15 cellular contexts compared by ENCODE assay signal in genomic region chr11:120532511-120533196, GRCh38. TPM values are rescaled to one million over a fixed set of nuclear protein-coding genes. Genes with fewer than 3 reads are reported as not detected.
DNase-seq lines count a peak whose midpoint lies in the region; FAIRE-seq and TF ChIP-seq lines count a peak whose summit lies in the region.
"Had no signal": no experiment of that assay in that cellular context is flagged by ENCODE, and none has a peak within 500 bp of the region (broad histone marks: within the 10 kb centered on the region; RNA-seq: fewer than 3 reads in every experiment).

No MANE protein-coding gene starts in this region.

- WGBS in small intestine, 3 donors = 37 to 54% (median 43%) methylated on average over 11 of the region's 11 CpGs

- H3K27me3 ChIP-seq in subcutaneous abdominal adipose tissue (ENCODE audit: control insufficient read depth in 5 of 5, insufficient read depth in 4 of 5, low read length in 5 of 5) = peaks cover 2 to 33% (median 25%) of the 10 kb centered on the region in 5 donors
- H3K27me3 ChIP-seq in small intestine (ENCODE audit: control insufficient read depth in 2 of 2, insufficient read depth in 2 of 2, low read length in 2 of 2) = no peaks in the 10 kb centered on the region

- peaks cover 0 to 11% (median 3%) of the 10 kb centered on the region in 5 donors for H3K4me1 ChIP-seq in subcutaneous abdominal adipose tissue (ENCODE audit: control insufficient read depth in 5 of 5, insufficient read depth in 5 of 5, low read length in 5 of 5)
- no peaks in the 10 kb centered on the region for H3K4me1 ChIP-seq in small intestine (ENCODE audit: control insufficient read depth in 2 of 2, insufficient read depth in 1 of 2, low read depth in 1 of 2, low read length in 1 of 2)
- H3K4me1 ChIP-seq: gastrocnemius medialis had no signal

- no peak for TF ChIP-seq CTCF in fibroblast of villous mesenchyme (IDR thresholded peaks at IDR 0.05; ENCODE audit: insufficient read depth, low read depth, low read length)

- no peaks in the 10 kb centered on the region for H3K36me3 ChIP-seq in subcutaneous abdominal adipose tissue (ENCODE audit: control insufficient read depth in 5 of 5, insufficient read depth in 5 of 5, low read length in 5 of 5)
- no peaks in the 10 kb centered on the region for H3K36me3 ChIP-seq in small intestine (ENCODE audit: control insufficient read depth in 2 of 2, insufficient read depth in 2 of 2, low read length in 2 of 2)
- H3K36me3 ChIP-seq: gastrocnemius medialis had no signal

- H3K4me3 ChIP-seq in fibroblast of villous mesenchyme (ENCODE audit: low read depth, low read length) (no peak overlapping the region), subcutaneous abdominal adipose tissue (ENCODE audit: low read depth in 1 of 5, low read length in 5 of 5) (peak overlapping the region in 3 of 5 donors; percentile 8 to 27 (median 11)), small intestine (ENCODE audit: low read depth in 1 of 2, low read length in 2 of 2) (no peak overlapping the region)
- H3K4me3 ChIP-seq: gastrocnemius medialis, GM12878, SK-N-MC had no signal

- H3K9me3 ChIP-seq in subcutaneous abdominal adipose tissue (ENCODE audit: control insufficient read depth in 5 of 5, low read length in 5 of 5) = peaks cover 0 to 4% (median 0%) of the 10 kb centered on the region in 5 donors
- no peaks in the 10 kb centered on the region for H3K9me3 ChIP-seq in small intestine (ENCODE audit: control insufficient read depth, low read depth)
- H3K9me3 ChIP-seq: gastrocnemius medialis had no signal

- peak overlapping the region in 1 of 5 donors; percentile 22 for H3K9ac ChIP-seq in subcutaneous abdominal adipose tissue (ENCODE audit: low read length in 5 of 5)

- H3K27ac ChIP-seq in subcutaneous abdominal adipose tissue (ENCODE audit: low read depth, low read length) (no peak overlapping the region), small intestine (ENCODE audit: low read depth in 1 of 2, low read length in 1 of 2) (no peak overlapping the region)
- H3K27ac ChIP-seq: gastrocnemius medialis, SK-N-MC had no signal

- peak; percentile 43 for DNase-seq in ELR (ENCODE audit: low read depth)
- peak; percentile 51 for DNase-seq in RPMI7951 (ENCODE audit: low read depth)
- DNase-seq in fibroblast of villous mesenchyme (ENCODE audit: low read depth) = peak; percentile 48
- DNase-seq in HuH-7.5 (ENCODE audit: low spot score) = no peak
- no peak for DNase-seq in small intestine
- DNase-seq in NCI-H2171 treated with DMSO at 0.1 percent for 48 hours (lab: John Stamatoyannopoulos, UW) = no peak
- DNase-seq: dermis blood vessel endothelial cell; gastrocnemius medialis; NCI-H2171; NK-92 treated with Interleukin-12 subunit alpha and Interleukin-12 subunit beta, amount 100 ng/mL, for 24 hours; stimulated activated naive CD8-positive, alpha-beta T cell treated with anti-CD3 and anti-CD28 coated beads, Interleukin-15, amount 100 ng/mL, for 72 hours had no signal

- no peak for FAIRE-seq in small intestine (lab: Jason Lieb, UNC)
- FAIRE-seq: GM12878, keratinocyte had no signal

RNA-seq across cellular contexts. Expression of gene GRIK4, which starts 21.1 kb away (rescaled TPM):
- not detected in 2 replicates for total RNA-seq in RPMI7951 (2014; rRNA removed; shearing (Covaris generic))
- under 0.01 TPM in 2 replicates for total RNA-seq in fibroblast of villous mesenchyme
- polyA plus RNA-seq in small intestine = under 1 TPM in 2 of 3 donors, not detected in 1; 0.15 to 0.27 TPM
- polyA plus RNA-seq: keratinocyte had no signal

Comparison
In these comparisons a context has a peak if more than half of its experiments do, and no peak if none do; other contexts are left out.
1. DNase-seq: peak in ELR (single experiment), RPMI7951 (single experiment) and fibroblast of villous mesenchyme (single experiment); none in HuH-7.5 (single experiment), small intestine (single experiment) and NCI-H2171 treated with DMSO at 0.1 percent for 48 hours (single experiment).
2. H3K4me3 ChIP-seq: peak in subcutaneous abdominal adipose tissue (3 of 5); none in fibroblast of villous mesenchyme (single experiment) and small intestine (0 of 2).